Comparison of ENCODE assay signal across 1 cellular context in genomic region chr13:48303331-48304131, GRCh38.
A peak's percentile ranks its signal among the peaks of the same experiment; 100 is the strongest.
TF ChIP-seq lines count a peak whose summit lies in the region.

Gene RB1, plus strand, starts transcription at chr13:48303751. Its CDS starts 162 bp downstream, at chr13:48303913.

TF ChIP-seq in WTC11, 78 proteins besides CTCF, POLR2A, EP300 and RAD21 (continued from another document and continues in another):
- TF ChIP-seq MLX (CRISPR knock-in tag; IDR thresholded peaks at IDR 0.05), result no peak
- TF ChIP-seq CREM (CRISPR knock-in tag; IDR thresholded peaks at IDR 0.05), result peak; percentile 95
- no peak for TF ChIP-seq HMGA2 (CRISPR knock-in tag; IDR thresholded peaks at IDR 0.05)
- no peak for TF ChIP-seq ELF4 (CRISPR knock-in tag; IDR thresholded peaks at IDR 0.05; ENCODE audit: low read depth)
- no peak for TF ChIP-seq TCF7 (CRISPR knock-in tag; IDR thresholded peaks at IDR 0.05; ENCODE audit: low read depth)
- no peak for TF ChIP-seq IRF1 (CRISPR knock-in tag; IDR thresholded peaks at IDR 0.05)
- no peak for TF ChIP-seq ERG (CRISPR knock-in tag; IDR thresholded peaks at IDR 0.05)
- TF ChIP-seq ATF3 (CRISPR knock-in tag; conservative IDR thresholded peaks at IDR 0.05), result no peak
- no peak for TF ChIP-seq ZNF416 (CRISPR knock-in tag; IDR thresholded peaks at IDR 0.05)
- no peak for TF ChIP-seq ZNF425 (CRISPR knock-in tag; conservative IDR thresholded peaks at IDR 0.05)
- no peak for TF ChIP-seq ZNF121 (CRISPR knock-in tag; IDR thresholded peaks at IDR 0.05)
- TF ChIP-seq CDX4 (CRISPR knock-in tag; IDR thresholded peaks at IDR 0.05; ENCODE audit: borderline replicate concordance), result no peak
- no peak for TF ChIP-seq USF1 (CRISPR knock-in tag; IDR thresholded peaks at IDR 0.05)
- TF ChIP-seq ATF6 (CRISPR knock-in tag; IDR thresholded peaks at IDR 0.05), result no peak
- peak; percentile 81 for TF ChIP-seq GABPB1 (CRISPR knock-in tag; IDR thresholded peaks at IDR 0.05)
- TF ChIP-seq ZNF219 (CRISPR knock-in tag; IDR thresholded peaks at IDR 0.05; ENCODE audit: borderline replicate concordance), result no peak
- no peak for TF ChIP-seq FOXJ3 (CRISPR knock-in tag; IDR thresholded peaks at IDR 0.05; ENCODE audit: borderline replicate concordance)
- TF ChIP-seq RORB (CRISPR knock-in tag; IDR thresholded peaks at IDR 0.05), result no peak
- no peak for TF ChIP-seq USF2 (CRISPR knock-in tag; IDR thresholded peaks at IDR 0.05)
- TF ChIP-seq ZMAT4 (CRISPR knock-in tag; IDR thresholded peaks at IDR 0.05), result no peak
- TF ChIP-seq CBFB (CRISPR knock-in tag; IDR thresholded peaks at IDR 0.05; ENCODE audit: low read depth), result no peak
- peak; percentile 67; the same call in 1 of the 2 replicates for TF ChIP-seq MYBL2 (CRISPR knock-in tag; IDR thresholded peaks at IDR 0.05)
- no peak for TF ChIP-seq ZSCAN18 (CRISPR knock-in tag; IDR thresholded peaks at IDR 0.05)
- TF ChIP-seq E2F4 (CRISPR knock-in tag; IDR thresholded peaks at IDR 0.05; ENCODE audit: borderline replicate concordance, low read depth), result peak; percentile 45; the same call in 1 of the 2 replicates
- no peak for TF ChIP-seq GRHL2 (CRISPR knock-in tag; IDR thresholded peaks at IDR 0.05; ENCODE audit: insufficient replicate concordance, severe bottlenecking)
- no peak for TF ChIP-seq EMX1 (CRISPR knock-in tag; IDR thresholded peaks at IDR 0.05)
- no peak for TF ChIP-seq IRF2 (CRISPR knock-in tag; IDR thresholded peaks at IDR 0.05; ENCODE audit: borderline replicate concordance, low read depth)
- no peak for TF ChIP-seq ZNF671 (CRISPR knock-in tag; IDR thresholded peaks at IDR 0.05)
- TF ChIP-seq ZNF138 (CRISPR knock-in tag; conservative IDR thresholded peaks at IDR 0.05), result no peak
- TF ChIP-seq ZNF232 (CRISPR knock-in tag; IDR thresholded peaks at IDR 0.05), result no peak
- TF ChIP-seq SP1 (CRISPR knock-in tag; conservative IDR thresholded peaks at IDR 0.05), result peak; percentile 75; the same call in 1 of the 2 replicates
- no peak; the same call in 1 of the 2 replicates for TF ChIP-seq NFE2L1 (CRISPR knock-in tag; IDR thresholded peaks at IDR 0.05)
- no peak; the same call in 1 of the 2 replicates for TF ChIP-seq ZBTB43 (CRISPR knock-in tag; IDR thresholded peaks at IDR 0.05)
- TF ChIP-seq ZBTB21 (CRISPR knock-in tag; IDR thresholded peaks at IDR 0.05; ENCODE audit: borderline replicate concordance), result no peak
- no peak for TF ChIP-seq JUN (CRISPR knock-in tag; IDR thresholded peaks at IDR 0.05)
- TF ChIP-seq ZNF423 (CRISPR knock-in tag; IDR thresholded peaks at IDR 0.05), result no peak
- no peak for TF ChIP-seq TEAD4 (CRISPR knock-in tag; IDR thresholded peaks at IDR 0.05)
- TF ChIP-seq ZNF396 (CRISPR knock-in tag; IDR thresholded peaks at IDR 0.05; ENCODE audit: borderline replicate concordance), result no peak
- no peak for TF ChIP-seq PRDM15 (CRISPR knock-in tag; IDR thresholded peaks at IDR 0.05)
- TF ChIP-seq ZNF317 (CRISPR knock-in tag; IDR thresholded peaks at IDR 0.05; ENCODE audit: borderline replicate concordance, low read depth), result no peak
- TF ChIP-seq PREB (CRISPR knock-in tag; IDR thresholded peaks at IDR 0.05; ENCODE audit: borderline replicate concordance), result no peak
- TF ChIP-seq GTF2I (CRISPR knock-in tag; conservative IDR thresholded peaks at IDR 0.05), result no peak
- TF ChIP-seq JAZF1 (CRISPR knock-in tag; IDR thresholded peaks at IDR 0.05), result no peak
